Comparison of ENCODE assay signal across 7 cellular contexts in the genomic region with DNA sequence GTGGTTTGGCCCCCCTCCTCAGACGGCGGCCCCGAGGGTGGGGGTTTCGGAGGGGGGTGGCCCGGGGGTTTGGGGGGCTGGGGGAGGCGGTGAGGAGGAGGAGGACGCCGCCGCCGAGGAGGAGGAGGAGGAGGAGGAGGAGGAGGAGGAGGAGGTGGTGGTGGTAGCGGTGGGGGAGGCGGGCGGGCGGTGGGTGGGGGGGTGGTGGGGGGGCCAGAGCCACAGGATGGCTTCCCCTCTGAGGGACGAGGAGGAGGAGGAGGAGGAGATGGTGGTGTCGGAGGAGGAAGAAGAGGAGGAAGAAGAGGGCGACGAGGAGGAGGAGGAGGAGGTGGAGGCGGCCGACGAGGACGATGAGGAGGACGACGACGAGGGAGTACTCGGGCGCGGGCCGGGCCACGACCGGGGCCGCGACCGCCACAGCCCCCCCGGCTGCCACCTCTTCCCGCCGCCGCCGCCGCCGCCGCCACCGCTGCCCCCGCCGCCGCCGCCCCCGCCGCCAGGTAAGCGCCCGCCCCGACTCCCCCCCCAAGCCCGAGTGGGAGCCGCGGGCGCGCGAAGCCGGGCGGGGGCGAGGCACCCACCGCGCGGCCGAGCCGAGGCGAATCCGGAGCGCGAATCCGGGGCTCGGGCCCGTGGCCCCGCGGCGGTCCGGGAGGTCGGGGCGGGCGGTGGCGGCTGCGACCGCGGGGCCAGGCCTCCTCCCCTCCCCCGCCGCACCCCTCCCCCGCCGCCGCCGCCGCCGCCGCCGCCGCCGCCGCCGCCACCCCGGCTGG. TPM values are rescaled to one million over a fixed set of nuclear protein-coding genes. Genes with fewer than 3 reads are reported as not detected.
DNase-seq lines count a peak whose midpoint lies in the region; ATAC-seq and TF ChIP-seq lines count a peak whose summit lies in the region.

No MANE protein-coding gene starts in this region.

- peak overlapping the region; percentile 90 for H3K27ac ChIP-seq in GM23248
- H3K27ac ChIP-seq in SJCRH30: peak overlapping the region; percentile 99

- ATAC-seq in GM18520 (IDR thresholded peaks at IDR 0.05; ENCODE audit: unreplicated experiment) (no peak), GM19351 (IDR thresholded peaks at IDR 0.05; ENCODE audit: unreplicated experiment) (no peak)

- no peaks in the 10 kb centered on the region for H4K20me1 ChIP-seq in GM23248 (ENCODE audit: insufficient read depth)

- DNase-seq in GM23248 (peak; percentile 43), SJCRH30 (no peak), astrocyte of the spinal cord (ENCODE audit: low read depth, low spot score) (no peak), lower leg skin (ENCODE audit: low spot score in 2 of 2) (peak in 1 of 2 donors; percentile 84)
- peak in 4 of 6 experiments; percentile 30 to 45 (median 36) for DNase-seq in stimulated activated naive CD4-positive, alpha-beta T cell (lab: John Stamatoyannopoulos, UW)

- H3K9me2 ChIP-seq in GM23248 (ENCODE audit: insufficient read depth): no peaks in the 10 kb centered on the region

- no peak for TF ChIP-seq POLR2A in lower leg skin (IDR thresholded peaks at IDR 0.05)

- peaks cover 37% of the 10 kb centered on the region for H3K4me1 ChIP-seq in GM23248 (ENCODE audit: insufficient read depth)
- H3K4me1 ChIP-seq in SJCRH30: peaks cover 10% of the 10 kb centered on the region

- TF ChIP-seq CTCF in astrocyte of the spinal cord (IDR thresholded peaks at IDR 0.05; ENCODE audit: low read depth, low read length) (no peak), lower leg skin (IDR thresholded peaks at IDR 0.05) (no peak)

- H3K4me3 ChIP-seq in GM23248: peak overlapping the region; percentile 90
- H3K4me3 ChIP-seq in SJCRH30: peak overlapping the region; percentile 73
- H3K4me3 ChIP-seq in astrocyte of the spinal cord (ENCODE audit: low read depth, low read length): peak overlapping the region; percentile 79
- H3K4me3 ChIP-seq in lower leg skin (ENCODE audit: low read depth, poor library complexity, severe bottlenecking): peak overlapping the region; percentile 52

- H3K36me3 ChIP-seq in GM23248 (ENCODE audit: low read depth) (no peaks in the 10 kb centered on the region), SJCRH30 (peaks cover 13% of the 10 kb centered on the region)

- peaks cover 37% of the 10 kb centered on the region for H3F3A ChIP-seq in GM23248 (ENCODE audit: insufficient read depth)

- H3K9me3 ChIP-seq in GM23248 (ENCODE audit: low read depth): no peaks in the 10 kb centered on the region
- H3K9me3 ChIP-seq in SJCRH30 (replicated peaks): no peaks in the 10 kb centered on the region

- 2% methylated on average over 25 of the region's 99 CpGs; no CpG with 5 or more reads in 1 of the 2 experiments for WGBS in GM23248 (ENCODE audit: low coverage in 1 of 2, low lambda C conversion rate in 2 of 2, missing lambda C conversion rate in 2 of 2), 2 experiments
- 1% methylated on average over 22 to 29 of the region's 99 CpGs for WGBS in lower leg skin, 2 donors

- intact Hi-C loops in lower leg skin (cut with DNase I; ENCODE audit: low total_unique reads): no loop called here

- H3K79me2 ChIP-seq in GM23248 (ENCODE audit: insufficient read depth): peaks cover 19% of the 10 kb centered on the region

- peak overlapping the region; percentile 82 for H3K9ac ChIP-seq in GM23248

- no peak overlapping the region for H2AFZ ChIP-seq in GM23248

- in situ Hi-C loops in GM23248 (cut with MboI): no loop called here
- in situ Hi-C loops in astrocyte of the spinal cord (cut with HindIII; ENCODE audit: low sequenced_read_pairs): no loop called here

- H3K4me2 ChIP-seq in GM23248 (ENCODE audit: unreplicated experiment): no peak overlapping the region

- no peaks in the 10 kb centered on the region for H3K27me3 ChIP-seq in GM23248 (replicated peaks; ENCODE audit: insufficient read depth)
- H3K27me3 ChIP-seq in SJCRH30: no peaks in the 10 kb centered on the region

RNA-seq across cellular contexts. Expression of a gene that starts 3.8 kb away (rescaled TPM):
- 56.5 and 73.6 TPM in 2 replicates for total RNA-seq in GM23248 (2014; rRNA removed; shearing (Covaris generic))
- polyA plus RNA-seq in GM23248 (2016; fragmentation: Nextera tagmentation; extraction: Ambion mirVana): 14.0 and 16.0 TPM in 2 replicates
- 101 and 109 TPM in 2 replicates for total RNA-seq in SJCRH30 (2014; rRNA removed; shearing (Covaris generic))
- total RNA-seq in lower leg skin: 10 to 100 TPM; 36.8 to 71.1 (median 54.8) TPM

RNA-seq across cellular contexts. Expression of a gene that starts 27.0 kb away (rescaled TPM):
- total RNA-seq in GM23248 (2014; rRNA removed; shearing (Covaris generic)): 11.0 and 20.6 TPM in 2 replicates
- 8.6 and 9.9 TPM in 2 replicates for polyA plus RNA-seq in GM23248 (2016; fragmentation: Nextera tagmentation; extraction: Ambion mirVana)
- total RNA-seq in SJCRH30 (2014; rRNA removed; shearing (Covaris generic)): 3.5 and 5.3 TPM in 2 replicates
- 10 to 100 TPM in 1 of 4 donors, 1 to 10 TPM in 3; 7.0 to 14.1 (median 9.1) TPM for total RNA-seq in lower leg skin

RNA-seq across cellular contexts. Expression of a gene that starts 27.4 kb away (rescaled TPM):
- 70.4 and 71.5 TPM in 2 replicates for total RNA-seq in GM23248 (2014; rRNA removed; shearing (Covaris generic))
- polyA plus RNA-seq in GM23248 (2016; fragmentation: Nextera tagmentation; extraction: Ambion mirVana): 185 and 196 TPM in 2 replicates
- 30.4 and 45.3 TPM in 2 replicates for total RNA-seq in SJCRH30 (2014; rRNA removed; shearing (Covaris generic))
- 100 to 1,000 TPM in 1 of 4 donors, 10 to 100 TPM in 3; 56.8 to 101 (median 91.3) TPM for total RNA-seq in lower leg skin

RNA-seq across cellular contexts. Expression of a gene that starts 29.9 kb away (rescaled TPM):
- total RNA-seq in GM23248 (2014; rRNA removed; shearing (Covaris generic)): not detected in 2 replicates
- polyA plus RNA-seq in GM23248 (2016; fragmentation: Nextera tagmentation; extraction: Ambion mirVana): 0.23 TPM in 1 of 2 replicates, not detected in the other
- 0.36 and 0.63 TPM in 2 replicates for total RNA-seq in SJCRH30 (2014; rRNA removed; shearing (Covaris generic))
- total RNA-seq in lower leg skin: 1 to 10 TPM in 3 of 4 donors, under 1 TPM in 1; 0.91 to 5.9 (median 3.4) TPM

RNA-seq across cellular contexts. Expression of a gene that starts 31.3 kb away (rescaled TPM):
- 4.3 and 15.3 TPM in 2 replicates for total RNA-seq in GM23248 (2014; rRNA removed; shearing (Covaris generic))
- polyA plus RNA-seq in GM23248 (2016; fragmentation: Nextera tagmentation; extraction: Ambion mirVana): 3.1 and 4.3 TPM in 2 replicates
- total RNA-seq in SJCRH30 (2014; rRNA removed; shearing (Covaris generic)): 6.6 and 7.1 TPM in 2 replicates
- total RNA-seq in lower leg skin: 100 to 1,000 TPM; 111 to 202 (median 172) TPM

Comparison
In these comparisons a context has a peak if more than half of its experiments do, and no peak if none do; other contexts are left out.
1. DNase-seq: peak in GM23248 (single experiment) and stimulated activated naive CD4-positive, alpha-beta T cell (4 of 6); none in SJCRH30 (0 of 2) and astrocyte of the spinal cord (single experiment).
2. Peak in every context shown above with its lines, with median percentiles within 50 percentile points of each other: H3K4me3 ChIP-seq.